In genomic region chr1:33335020-33335419, GRCh38 we compare ENCODE assay signal across 14 cellular contexts. TPM values are rescaled to one million over a fixed set of nuclear protein-coding genes. Genes with fewer than 3 reads are reported as not detected.
DNase-seq lines count a peak whose midpoint lies in the region; ATAC-seq, FAIRE-seq and TF ChIP-seq lines count a peak whose summit lies in the region.
"Had no signal": no experiment of that assay in that cellular context is flagged by ENCODE, and none has a peak within 500 bp of the region (broad histone marks: within the 10 kb centered on the region; RNA-seq: fewer than 3 reads in every experiment).

No MANE protein-coding gene starts in this region.

- H4K20me1 ChIP-seq in HepG2 (ENCODE audit: insufficient read depth, low read length) = peaks cover 85% of the 10 kb centered on the region

- BruUV-seq in HepG2 (replicated peaks; lab: Mats Ljungman, UMichigan) = no TSS peak

- 25 to 69% (median 26%) methylated on average over 4 of the region's 4 CpGs for WGBS in adipose tissue, 3 donors
- WGBS in HepG2 (ENCODE audit: low lambda C conversion rate) = 81% methylated on average over 4 of the region's 4 CpGs
- 57% methylated on average over 4 of the region's 4 CpGs for WGBS in suprapubic skin

- no peak overlapping the region for H2AFZ ChIP-seq in HepG2 (ENCODE audit: low read length)
- H2AFZ ChIP-seq: hepatocyte had no signal

- intact Hi-C loops in HepG2 (cut with micrococcal nuclease; ENCODE audit: unreplicated experiment) = no loop called here

- CTCF ChIA-PET in HepG2 (lab: Yijun Ruan, JAX; ENCODE audit: low intra/inter-chr PET ratio, low total read pairs) = no interaction called here

- H3K36me3 ChIP-seq in HepG2 (replicated peaks in 1 of 2; ENCODE audit: control insufficient read depth in 1 of 2, insufficient read depth in 2 of 2, low read length in 2 of 2) (peaks cover 21 to 43% of the 10 kb centered on the region in 2 experiments), suprapubic skin (peaks cover 32% of the 10 kb centered on the region), HAP-1 (replicated peaks) (peaks cover 30% of the 10 kb centered on the region)

- peak overlapping the region; percentile 37 for H3K9ac ChIP-seq in HepG2 (ENCODE audit: insufficient read depth, low read depth, low read length)

- H3K27ac ChIP-seq in adipose tissue (ENCODE audit: low read depth, low read length) = peak overlapping the region; percentile 90
- H3K27ac ChIP-seq in HepG2 (ENCODE audit: extremely low read length, insufficient read depth, low read length) = peak overlapping the region; percentile 44
- H3K27ac ChIP-seq in suprapubic skin = peak overlapping the region; percentile 83
- H3K27ac ChIP-seq in foreskin keratinocyte = no peak overlapping the region
- H3K27ac ChIP-seq: 22Rv1, cardiac muscle cell had no signal

- ATAC-seq in HepG2 (no peak), foreskin keratinocyte (no peak)

- H3K4me3 ChIP-seq in HepG2 (replicated peaks in 1 of 3; ENCODE audit: insufficient read depth in 1 of 3, low read depth in 2 of 3, low read length in 3 of 3) (no peak overlapping the region), suprapubic skin (peak overlapping the region; percentile 18), HAP-1 (no peak overlapping the region)
- H3K4me3 ChIP-seq: cardiac muscle cell, hepatocyte had no signal

- DNase-seq in NCI-H82 (lab: John Stamatoyannopoulos, UW) (peak; percentile 43), NCI-H82 treated with DMSO at 0.1 percent for 48 hours (lab: John Stamatoyannopoulos, UW; ENCODE audit: unreplicated experiment) (no peak), HepG2 (ENCODE audit: low spot score) (no peak), suprapubic skin (ENCODE audit: low spot score in 2 of 2) (no peak), NCI-H1694 treated with DMSO at 0.1 percent for 48 hours (lab: John Stamatoyannopoulos, UW) (no peak), foreskin keratinocyte (no peak), HAP-1 (ENCODE audit: low spot score in 2 of 2) (no peak)
- DNase-seq: activated CD4-positive, alpha-beta T cell treated with anti-CD3 and anti-CD28 coated beads, Interleukin-2, amount 50 U/mL, for 4 hours; MM.1S had no signal

- peaks cover 74% of the 10 kb centered on the region for H3K4me1 ChIP-seq in HepG2 (ENCODE audit: insufficient read depth, low read length)
- peaks cover 82% of the 10 kb centered on the region for H3K4me1 ChIP-seq in suprapubic skin
- H3K4me1 ChIP-seq in foreskin keratinocyte = peaks cover 27% of the 10 kb centered on the region
- peaks cover 21% of the 10 kb centered on the region for H3K4me1 ChIP-seq in HAP-1

- H3K4me2 ChIP-seq in HepG2 (ENCODE audit: low read depth, low read length) = peak overlapping the region; percentile 38
- H3K4me2 ChIP-seq: hepatocyte had no signal

- TF ChIP-seq EP300 in HepG2 (IDR thresholded peaks at IDR 0.05; ENCODE audit: low read depth in 2 of 2, low read length in 2 of 2) (no peak), HepG2 (CRISPR knock-in tag; IDR thresholded peaks at IDR 0.05; ENCODE audit: borderline replicate concordance) (no peak), suprapubic skin (IDR thresholded peaks at IDR 0.05) (no peak)

- POLR2A ChIA-PET in HepG2 (lab: Yijun Ruan, JAX) = interaction anchor here (1.0 to 1.7 kb wide), 2 partner anchors 12 to 15 kb away, joined by 5 to 7 read pairs; no protein-coding TSS in a partner anchor

- H3K79me2 ChIP-seq in HepG2 (ENCODE audit: insufficient read depth, low read length) = peaks cover 66% of the 10 kb centered on the region

- TF ChIP-seq RAD21 in HepG2 (CRISPR knock-in tag; IDR thresholded peaks at IDR 0.05) = no peak

- TF ChIP-seq POLR2A in HepG2 (IDR thresholded peaks at IDR 0.05; ENCODE audit: insufficient read depth in 1 of 2, low read depth in 2 of 2, low read length in 2 of 2) = no peak
- no peak for TF ChIP-seq POLR2A in suprapubic skin (IDR thresholded peaks at IDR 0.05)

- in situ Hi-C loops in HepG2 (cut with HindIII; ENCODE audit: extremely low pct_ligation_motif_present, low pct_unique_long_range_greater_than_20kb) = no loop called here
- in situ Hi-C loops in HAP-1 (cut with MboI; ENCODE audit: low sequenced_read_pairs) = no loop called here

- TF ChIP-seq CTCF in HepG2 (CRISPR knock-in tag; IDR thresholded peaks at IDR 0.05) (no peak), suprapubic skin (IDR thresholded peaks at IDR 0.05) (no peak), foreskin keratinocyte (conservative IDR thresholded peaks at IDR 0.05) (no peak)

- H3K9me3 ChIP-seq in HepG2 (ENCODE audit: low read length) (no peaks in the 10 kb centered on the region), suprapubic skin (no peaks in the 10 kb centered on the region), HAP-1 (no peaks in the 10 kb centered on the region)

- H3K27me3 ChIP-seq in HepG2 (ENCODE audit: control insufficient read depth in 1 of 2, insufficient read depth in 2 of 2, low read length in 2 of 2) (no peaks in the 10 kb centered on the region), suprapubic skin (no peaks in the 10 kb centered on the region), foreskin keratinocyte (no peaks in the 10 kb centered on the region), HAP-1 (ENCODE audit: low read depth) (no peaks in the 10 kb centered on the region)
- H3K27me3 ChIP-seq: cardiac muscle cell, hepatocyte had no signal

- no peak for FAIRE-seq in HepG2 (lab: Jason Lieb, UNC)

TF ChIP-seq in HepG2, 621 proteins besides CTCF, POLR2A, EP300 and RAD21 (continues in another document):
- TF ChIP-seq FOXP4 (CRISPR knock-in tag; IDR thresholded peaks at IDR 0.05) (no peak), TCF7L2 (IDR thresholded peaks at IDR 0.05; ENCODE audit: low read depth, low read length) (no peak), RBM22 (optimal IDR thresholded peaks at IDR 0.05; ENCODE audit: low read length) (peak; percentile 78), SP5 (CRISPR knock-in tag; IDR thresholded peaks at IDR 0.05; ENCODE audit: borderline replicate concordance, low read depth) (no peak), ELF3 (CRISPR knock-in tag; IDR thresholded peaks at IDR 0.05) (no peak), SIX4 (CRISPR knock-in tag; IDR thresholded peaks at IDR 0.05) (no peak), ZFX (CRISPR knock-in tag; IDR thresholded peaks at IDR 0.05; ENCODE audit: low read depth) (no peak), AGO2 (optimal IDR thresholded peaks at IDR 0.05; ENCODE audit: low read depth, low read length) (peak; percentile 1), GPN1 (CRISPR knock-in tag; IDR thresholded peaks at IDR 0.05; ENCODE audit: borderline replicate concordance) (no peak), NFE2 (CRISPR knock-in tag; IDR thresholded peaks at IDR 0.05) (no peak), E2F1 (CRISPR knock-in tag; IDR thresholded peaks at IDR 0.05) (no peak)

RNA-seq across cellular contexts. Expression of gene A3GALT2, which starts 14.1 kb away (rescaled TPM):
- under 1 TPM in 1 of 3 donors, not detected in 2; 0.25 TPM for polyA plus RNA-seq in adipose tissue
- total RNA-seq in HepG2 (2016; rRNA removed; fragmentation: Illumina TruSeq; extraction: Trizol) = not detected in 2 replicates
- total RNA-seq in HepG2 (2016; cell fraction: cytosol; rRNA removed; fragmentation: Illumina TruSeq; extraction: Trizol; ENCODE audit: low read depth) = not detected in 2 replicates
- total RNA-seq in HepG2 (2016; cell fraction: insoluble cytoplasmic fraction; rRNA removed; fragmentation: Illumina TruSeq; extraction: Trizol) = not detected in 2 replicates
- total RNA-seq in HepG2 (2016; cell fraction: membrane; rRNA removed; fragmentation: Illumina TruSeq; extraction: Trizol) = not detected in 2 replicates
- total RNA-seq in HepG2 (2016; cell fraction: nucleus; rRNA removed; fragmentation: Illumina TruSeq; extraction: Trizol) = not detected in 2 replicates
- polyA plus RNA-seq in HepG2 (2011; rRNA removed) = not detected in 2 replicates
- not detected in 2 replicates for polyA plus RNA-seq in HepG2 (2011; cell fraction: cytosol; rRNA removed)
- not detected in 2 replicates for polyA plus RNA-seq in HepG2 (2011; cell fraction: nucleus; rRNA removed)
- not detected in 2 replicates for polyA plus RNA-seq in HepG2 (2012)
- not detected in 2 replicates for polyA plus RNA-seq in HepG2 (2016; cell fraction: cytosol; fragmentation: Illumina TruSeq; extraction: Trizol; ENCODE audit: low read depth)
- not detected in 2 replicates for polyA plus RNA-seq in HepG2 (2016; cell fraction: insoluble cytoplasmic fraction; fragmentation: Illumina TruSeq; extraction: Trizol; ENCODE audit: low read depth)
- not detected in 2 replicates for polyA plus RNA-seq in HepG2 (2016; cell fraction: membrane; fragmentation: Illumina TruSeq; extraction: Trizol; ENCODE audit: low read depth)
- not detected in 2 replicates for polyA plus RNA-seq in HepG2 (2016; cell fraction: nucleus; fragmentation: Illumina TruSeq; extraction: Trizol; ENCODE audit: insufficient read depth, low read depth)
- not detected in 2 replicates for polyA minus RNA-seq in HepG2 (2011; rRNA and poly(A)+ RNA removed; ENCODE audit: low replicate concordance)
- not detected in 2 replicates for polyA minus RNA-seq in HepG2 (2011; cell fraction: cytosol; rRNA and poly(A)+ RNA removed)
- not detected in 2 replicates for polyA minus RNA-seq in HepG2 (2011; cell fraction: nucleus; rRNA and poly(A)+ RNA removed)
- not detected for total RNA-seq in suprapubic skin
- total RNA-seq in foreskin keratinocyte = not detected in 2 replicates
- not detected in 2 replicates for polyA plus RNA-seq in foreskin keratinocyte
- total RNA-seq: cardiac muscle cell, hepatocyte, OCI-LY7 had no signal
- polyA plus RNA-seq: hepatocyte had no signal
